ENCODE assay signal across 3 cellular contexts in the genomic region with DNA sequence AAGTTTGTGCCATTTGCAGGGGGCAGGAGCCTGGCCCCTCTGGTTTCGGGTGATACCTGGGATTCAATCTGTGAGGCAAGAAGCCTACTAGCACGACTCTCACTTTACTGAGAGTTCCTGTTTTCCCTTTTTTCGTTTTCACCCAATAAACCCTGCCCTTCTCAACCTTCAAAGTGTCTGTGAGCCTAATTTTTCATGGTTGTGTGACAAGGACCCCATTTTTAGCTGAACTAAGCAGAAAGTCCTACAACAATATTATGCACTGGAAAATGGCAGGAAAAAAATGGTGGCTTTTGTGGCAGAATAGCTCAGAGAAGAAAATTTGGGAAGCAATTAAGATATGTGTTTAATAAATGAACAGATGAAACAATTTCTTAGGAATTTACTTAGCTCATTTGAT.
A peak's percentile ranks its signal among the peaks of the same experiment; 100 is the strongest.
TF ChIP-seq lines count a peak whose summit lies in the region.

No MANE protein-coding gene starts in this region.

TF ChIP-seq in A549, 52 proteins besides CTCF, POLR2A, EP300 and RAD21:
- 0 out of 2 replicates have a peak, but pooled peaks have one; percentile 52 for TF ChIP-seq EHMT2 (IDR thresholded peaks at IDR 0.05; ENCODE audit: low read depth)
- TF ChIP-seq MAFK (IDR thresholded peaks at IDR 0.05; ENCODE audit: partially characterized antibody) = peak; percentile 57
- no peak for TF ChIP-seq SMC3 (IDR thresholded peaks at IDR 0.05)
TF ChIP-seq in A549: peak in this region for 2.

TF ChIP-seq in GM23338, 12 proteins besides CTCF, POLR2A, EP300 and RAD21 (continues in another document):
- TF ChIP-seq EZH2 (IDR thresholded peaks at IDR 0.05; ENCODE audit: low read depth, unreplicated experiment) (no peak), POLR2AphosphoS5 (IDR thresholded peaks at IDR 0.05; ENCODE audit: low read depth) (no peak), JUNB (IDR thresholded peaks at IDR 0.05; ENCODE audit: unreplicated experiment) (no peak), ZNF331 (CRISPR knock-in tag; IDR thresholded peaks at IDR 0.05; ENCODE audit: low read depth) (no peak), ZNF114 (CRISPR knock-in tag; IDR thresholded peaks at IDR 0.05) (no peak), NANOG (IDR thresholded peaks at IDR 0.05; ENCODE audit: borderline replicate concordance) (no peak), EZH2phosphoT487 (IDR thresholded peaks at IDR 0.05; ENCODE audit: unreplicated experiment) (no peak), STAT1 (IDR thresholded peaks at IDR 0.05; ENCODE audit: unreplicated experiment) (no peak), CREB1 (CRISPR knock-in tag; IDR thresholded peaks at IDR 0.05; ENCODE audit: low read depth) (no peak)
- TF ChIP-seq, protein P1, sequence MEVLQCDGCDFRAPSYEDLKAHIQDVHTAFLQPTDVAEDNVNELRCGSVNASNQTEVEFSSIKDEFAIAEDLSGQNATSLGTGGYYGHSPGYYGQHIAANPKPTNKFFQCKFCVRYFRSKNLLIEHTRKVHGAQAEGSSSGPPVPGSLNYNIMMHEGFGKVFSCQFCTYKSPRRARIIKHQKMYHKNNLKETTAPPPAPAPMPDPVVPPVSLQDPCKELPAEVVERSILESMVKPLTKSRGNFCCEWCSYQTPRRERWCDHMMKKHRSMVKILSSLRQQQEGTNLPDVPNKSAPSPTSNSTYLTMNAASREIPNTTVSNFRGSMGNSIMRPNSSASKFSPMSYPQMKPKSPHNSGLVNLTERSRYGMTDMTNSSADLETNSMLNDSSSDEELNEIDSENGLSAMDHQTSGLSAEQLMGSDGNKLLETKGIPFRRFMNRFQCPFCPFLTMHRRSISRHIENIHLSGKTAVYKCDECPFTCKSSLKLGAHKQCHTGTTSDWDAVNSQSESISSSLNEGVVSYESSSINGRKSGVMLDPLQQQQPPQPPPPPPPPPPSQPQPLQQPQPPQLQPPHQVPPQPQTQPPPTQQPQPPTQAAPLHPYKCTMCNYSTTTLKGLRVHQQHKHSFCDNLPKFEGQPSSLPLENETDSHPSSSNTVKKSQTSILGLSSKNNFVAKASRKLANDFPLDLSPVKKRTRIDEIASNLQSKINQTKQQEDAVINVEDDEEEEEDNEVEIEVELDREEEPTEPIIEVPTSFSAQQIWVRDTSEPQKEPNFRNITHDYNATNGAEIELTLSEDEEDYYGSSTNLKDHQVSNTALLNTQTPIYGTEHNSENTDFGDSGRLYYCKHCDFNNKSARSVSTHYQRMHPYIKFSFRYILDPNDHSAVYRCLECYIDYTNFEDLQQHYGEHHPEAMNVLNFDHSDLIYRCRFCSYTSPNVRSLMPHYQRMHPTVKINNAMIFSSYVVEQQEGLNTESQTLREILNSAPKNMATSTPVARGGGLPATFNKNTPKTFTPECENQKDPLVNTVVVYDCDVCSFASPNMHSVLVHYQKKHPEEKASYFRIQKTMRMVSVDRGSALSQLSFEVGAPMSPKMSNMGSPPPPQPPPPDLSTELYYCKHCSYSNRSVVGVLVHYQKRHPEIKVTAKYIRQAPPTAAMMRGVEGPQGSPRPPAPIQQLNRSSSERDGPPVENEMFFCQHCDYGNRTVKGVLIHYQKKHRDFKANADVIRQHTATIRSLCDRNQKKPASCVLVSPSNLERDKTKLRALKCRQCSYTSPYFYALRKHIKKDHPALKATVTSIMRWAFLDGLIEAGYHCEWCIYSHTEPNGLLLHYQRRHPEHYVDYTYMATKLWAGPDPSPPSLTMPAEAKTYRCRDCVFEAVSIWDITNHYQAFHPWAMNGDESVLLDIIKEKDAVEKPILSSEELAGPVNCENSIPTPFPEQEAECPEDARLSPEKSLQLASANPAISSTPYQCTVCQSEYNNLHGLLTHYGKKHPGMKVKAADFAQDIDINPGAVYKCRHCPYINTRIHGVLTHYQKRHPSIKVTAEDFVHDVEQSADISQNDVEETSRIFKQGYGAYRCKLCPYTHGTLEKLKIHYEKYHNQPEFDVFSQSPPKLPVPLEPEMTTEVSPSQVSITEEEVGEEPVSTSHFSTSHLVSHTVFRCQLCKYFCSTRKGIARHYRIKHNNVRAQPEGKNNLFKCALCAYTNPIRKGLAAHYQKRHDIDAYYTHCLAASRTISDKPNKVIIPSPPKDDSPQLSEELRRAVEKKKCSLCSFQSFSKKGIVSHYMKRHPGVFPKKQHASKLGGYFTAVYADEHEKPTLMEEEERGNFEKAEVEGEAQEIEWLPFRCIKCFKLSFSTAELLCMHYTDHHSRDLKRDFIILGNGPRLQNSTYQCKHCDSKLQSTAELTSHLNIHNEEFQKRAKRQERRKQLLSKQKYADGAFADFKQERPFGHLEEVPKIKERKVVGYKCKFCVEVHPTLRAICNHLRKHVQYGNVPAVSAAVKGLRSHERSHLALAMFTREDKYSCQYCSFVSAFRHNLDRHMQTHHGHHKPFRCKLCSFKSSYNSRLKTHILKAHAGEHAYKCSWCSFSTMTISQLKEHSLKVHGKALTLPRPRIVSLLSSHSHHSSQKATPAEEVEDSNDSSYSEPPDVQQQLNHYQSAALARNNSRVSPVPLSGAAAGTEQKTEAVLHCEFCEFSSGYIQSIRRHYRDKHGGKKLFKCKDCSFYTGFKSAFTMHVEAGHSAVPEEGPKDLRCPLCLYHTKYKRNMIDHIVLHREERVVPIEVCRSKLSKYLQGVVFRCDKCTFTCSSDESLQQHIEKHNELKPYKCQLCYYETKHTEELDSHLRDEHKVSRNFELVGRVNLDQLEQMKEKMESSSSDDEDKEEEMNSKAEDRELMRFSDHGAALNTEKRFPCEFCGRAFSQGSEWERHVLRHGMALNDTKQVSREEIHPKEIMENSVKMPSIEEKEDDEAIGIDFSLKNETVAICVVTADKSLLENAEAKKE (CRISPR knock-in tag; IDR thresholded peaks at IDR 0.05) = no peak
- TF ChIP-seq, protein P2, sequence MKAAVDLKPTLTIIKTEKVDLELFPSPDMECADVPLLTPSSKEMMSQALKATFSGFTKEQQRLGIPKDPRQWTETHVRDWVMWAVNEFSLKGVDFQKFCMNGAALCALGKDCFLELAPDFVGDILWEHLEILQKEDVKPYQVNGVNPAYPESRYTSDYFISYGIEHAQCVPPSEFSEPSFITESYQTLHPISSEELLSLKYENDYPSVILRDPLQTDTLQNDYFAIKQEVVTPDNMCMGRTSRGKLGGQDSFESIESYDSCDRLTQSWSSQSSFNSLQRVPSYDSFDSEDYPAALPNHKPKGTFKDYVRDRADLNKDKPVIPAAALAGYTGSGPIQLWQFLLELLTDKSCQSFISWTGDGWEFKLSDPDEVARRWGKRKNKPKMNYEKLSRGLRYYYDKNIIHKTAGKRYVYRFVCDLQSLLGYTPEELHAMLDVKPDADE (IDR thresholded peaks at IDR 0.05) = no peak

TF ChIP-seq in H1, 55 proteins besides CTCF, POLR2A, EP300 and RAD21:
- no peak for TF ChIP-seq YY1 (IDR thresholded peaks at IDR 0.05; ENCODE audit: low read depth, low read length)
- TF ChIP-seq KDM4A (IDR thresholded peaks at IDR 0.05; ENCODE audit: low read depth, low read length, severe bottlenecking) = no peak
- TF ChIP-seq MAFK (IDR thresholded peaks at IDR 0.05; ENCODE audit: low read depth, low read length) = no peak
- TF ChIP-seq SIN3A (conservative IDR thresholded peaks at IDR 0.05 in 1 of 2, IDR thresholded peaks at IDR 0.05 in 1 of 2; ENCODE audit: low read depth in 1 of 2, low read length in 2 of 2) = no peak
- no peak for TF ChIP-seq SRF (IDR thresholded peaks at IDR 0.05; ENCODE audit: low read depth, low read length)
- no peak for TF ChIP-seq TCF12 (IDR thresholded peaks at IDR 0.05; ENCODE audit: low read depth, low read length)
- no peak for TF ChIP-seq BACH1 (IDR thresholded peaks at IDR 0.05; ENCODE audit: low read length)
- TF ChIP-seq EGR1 (IDR thresholded peaks at IDR 0.05; ENCODE audit: borderline replicate concordance, low read depth, low read length) = no peak
- TF ChIP-seq TAF1 (IDR thresholded peaks at IDR 0.05; ENCODE audit: low read depth, low read length) = no peak
- TF ChIP-seq JUND (IDR thresholded peaks at IDR 0.05; ENCODE audit: low read length) = no peak
- no peak for TF ChIP-seq CHD2 (IDR thresholded peaks at IDR 0.05; ENCODE audit: low read length)
- no peak for TF ChIP-seq CHD1 (IDR thresholded peaks at IDR 0.05; ENCODE audit: low read depth, low read length)
- no peak for TF ChIP-seq TBP (IDR thresholded peaks at IDR 0.05; ENCODE audit: low read depth, low read length)
- TF ChIP-seq HDAC2 (IDR thresholded peaks at IDR 0.05; ENCODE audit: borderline replicate concordance in 1 of 2, low read depth in 2 of 2, low read length in 2 of 2) = no peak
- TF ChIP-seq CTBP2 (IDR thresholded peaks at IDR 0.05; ENCODE audit: borderline replicate concordance, insufficient read depth, insufficient read length, low read length) = no peak
- TF ChIP-seq BCL11A (IDR thresholded peaks at IDR 0.05; ENCODE audit: low read depth in 2 of 2, low read length in 2 of 2) = no peak
- TF ChIP-seq PHF8 (conservative IDR thresholded peaks at IDR 0.05; ENCODE audit: low read depth, low read length) = no peak
